In the genomic region with DNA sequence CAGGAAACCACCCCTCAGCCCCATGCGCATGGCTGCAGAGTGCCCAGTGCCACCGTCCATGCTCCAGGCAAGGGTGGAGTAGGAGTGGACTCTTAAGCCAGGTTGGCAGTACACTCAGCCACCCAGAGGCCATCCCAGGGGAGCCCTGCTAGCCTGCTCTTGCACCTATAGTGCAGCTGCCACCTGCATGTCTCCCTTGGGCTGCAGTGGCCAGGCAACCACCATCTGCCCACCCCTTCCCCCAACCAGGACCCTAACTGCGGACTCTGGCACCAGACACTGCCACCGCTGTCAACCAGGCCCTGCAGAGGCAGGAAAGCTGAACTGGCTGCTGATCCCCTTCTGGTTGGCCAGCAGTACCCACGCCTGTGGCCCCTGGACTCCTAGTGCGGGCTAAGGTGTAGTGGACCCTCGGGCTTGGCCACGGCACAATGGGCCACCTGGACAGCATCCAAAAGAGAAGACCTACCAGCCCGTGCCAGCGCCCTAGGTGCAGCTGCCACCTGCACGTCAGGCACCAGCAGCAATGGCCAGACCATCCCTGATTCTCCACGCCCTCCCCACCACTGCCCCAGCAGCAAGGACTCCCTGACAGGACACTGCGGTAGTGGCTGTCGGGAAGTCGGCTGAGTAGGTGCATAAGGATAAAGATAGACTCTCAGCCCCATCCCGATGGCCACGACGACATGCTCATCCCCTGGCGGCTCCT, we compare ENCODE assay signal across 1 cellular context.
TF ChIP-seq lines count a peak whose summit lies in the region.

No MANE protein-coding gene starts in this region.

TF ChIP-seq in WTC11, 78 proteins besides CTCF, POLR2A, EP300 and RAD21 (continued from another document):
- TF ChIP-seq ATF6 (CRISPR knock-in tag; IDR thresholded peaks at IDR 0.05) (no peak), ZSCAN18 (CRISPR knock-in tag; IDR thresholded peaks at IDR 0.05) (no peak), HMGA2 (CRISPR knock-in tag; IDR thresholded peaks at IDR 0.05) (no peak), NR3C1 (CRISPR knock-in tag; conservative IDR thresholded peaks at IDR 0.05; ENCODE audit: low read depth) (no peak), ARID4B (CRISPR knock-in tag; IDR thresholded peaks at IDR 0.05; ENCODE audit: borderline replicate concordance) (no peak)
